ENCODE assay signal across 1 cellular context in the genomic region with DNA sequence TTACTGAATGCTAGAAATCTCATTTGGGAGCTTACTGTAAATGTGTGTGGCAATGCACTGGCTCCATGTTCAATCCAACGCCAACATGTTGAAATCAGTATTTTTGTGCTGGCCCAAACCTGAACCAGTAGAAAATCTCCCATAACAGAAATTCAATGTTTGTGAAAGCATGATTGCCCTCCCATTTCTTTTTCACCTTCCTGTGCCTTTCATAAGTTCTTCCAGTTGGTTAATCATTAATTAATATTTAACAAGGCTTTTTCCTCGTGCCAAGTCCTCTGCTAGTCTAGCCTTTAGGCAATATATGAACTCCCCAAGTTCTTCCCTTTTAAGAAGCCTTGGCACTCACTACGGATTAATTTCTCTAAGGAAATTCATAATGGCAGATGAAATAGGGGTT.
A peak's percentile ranks its signal among the peaks of the same experiment; 100 is the strongest.
TF ChIP-seq lines count a peak whose summit lies in the region.

No MANE protein-coding gene starts in this region.

TF ChIP-seq in HepG2, 621 proteins besides CTCF, POLR2A, EP300 and RAD21:
- TF ChIP-seq, protein P1, sequence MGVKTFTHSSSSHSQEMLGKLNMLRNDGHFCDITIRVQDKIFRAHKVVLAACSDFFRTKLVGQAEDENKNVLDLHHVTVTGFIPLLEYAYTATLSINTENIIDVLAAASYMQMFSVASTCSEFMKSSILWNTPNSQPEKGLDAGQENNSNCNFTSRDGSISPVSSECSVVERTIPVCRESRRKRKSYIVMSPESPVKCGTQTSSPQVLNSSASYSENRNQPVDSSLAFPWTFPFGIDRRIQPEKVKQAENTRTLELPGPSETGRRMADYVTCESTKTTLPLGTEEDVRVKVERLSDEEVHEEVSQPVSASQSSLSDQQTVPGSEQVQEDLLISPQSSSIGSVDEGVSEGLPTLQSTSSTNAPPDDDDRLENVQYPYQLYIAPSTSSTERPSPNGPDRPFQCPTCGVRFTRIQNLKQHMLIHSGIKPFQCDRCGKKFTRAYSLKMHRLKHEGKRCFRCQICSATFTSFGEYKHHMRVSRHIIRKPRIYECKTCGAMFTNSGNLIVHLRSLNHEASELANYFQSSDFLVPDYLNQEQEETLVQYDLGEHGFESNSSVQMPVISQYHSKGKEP (CRISPR knock-in tag; IDR thresholded peaks at IDR 0.05): no peak
- TF ChIP-seq ZNF468 (CRISPR knock-in tag; IDR thresholded peaks at IDR 0.05) (no peak), PPARG (CRISPR knock-in tag; conservative IDR thresholded peaks at IDR 0.05) (no peak), U2AF1 (optimal IDR thresholded peaks at IDR 0.05; ENCODE audit: low read depth, low read length) (no peak), CHCHD3 (CRISPR knock-in tag; IDR thresholded peaks at IDR 0.05) (no peak), ZNF343 (CRISPR knock-in tag; IDR thresholded peaks at IDR 0.05) (no peak), TBX3 (IDR thresholded peaks at IDR 0.05; ENCODE audit: borderline replicate concordance) (no peak), POLR2AphosphoS5 (IDR thresholded peaks at IDR 0.05; ENCODE audit: low read depth, low read length) (0 out of 2 replicates have a peak, but pooled peaks have one; percentile 24), NFKB2 (CRISPR knock-in tag; IDR thresholded peaks at IDR 0.05; ENCODE audit: borderline replicate concordance) (no peak), ZNF746 (CRISPR knock-in tag; IDR thresholded peaks at IDR 0.05) (no peak), ZMYM4 (CRISPR knock-in tag; IDR thresholded peaks at IDR 0.05) (no peak), SP4 (CRISPR knock-in tag; IDR thresholded peaks at IDR 0.05) (no peak), KDM5B (CRISPR knock-in tag; IDR thresholded peaks at IDR 0.05; ENCODE audit: borderline replicate concordance) (no peak), SNAPC2 (CRISPR knock-in tag; IDR thresholded peaks at IDR 0.05) (no peak), CEBPB (IDR thresholded peaks at IDR 0.05; ENCODE audit: borderline replicate concordance, low read depth, low read length) (0 out of 2 replicates have a peak, but pooled peaks have one; percentile 17), ZNF724P (CRISPR knock-in tag; IDR thresholded peaks at IDR 0.05; ENCODE audit: borderline replicate concordance) (no peak), MIXL1 (CRISPR knock-in tag; IDR thresholded peaks at IDR 0.05) (peak; percentile 18; the same call in 1 of the 2 replicates), CEBPG (CRISPR knock-in tag; IDR thresholded peaks at IDR 0.05) (peak; percentile 31; the same call in 1 of the 2 replicates), GATAD2A (CRISPR knock-in tag; IDR thresholded peaks at IDR 0.05) (no peak), GTF2F1 (IDR thresholded peaks at IDR 0.05; ENCODE audit: low read length) (no peak)
- TF ChIP-seq, protein P2, sequence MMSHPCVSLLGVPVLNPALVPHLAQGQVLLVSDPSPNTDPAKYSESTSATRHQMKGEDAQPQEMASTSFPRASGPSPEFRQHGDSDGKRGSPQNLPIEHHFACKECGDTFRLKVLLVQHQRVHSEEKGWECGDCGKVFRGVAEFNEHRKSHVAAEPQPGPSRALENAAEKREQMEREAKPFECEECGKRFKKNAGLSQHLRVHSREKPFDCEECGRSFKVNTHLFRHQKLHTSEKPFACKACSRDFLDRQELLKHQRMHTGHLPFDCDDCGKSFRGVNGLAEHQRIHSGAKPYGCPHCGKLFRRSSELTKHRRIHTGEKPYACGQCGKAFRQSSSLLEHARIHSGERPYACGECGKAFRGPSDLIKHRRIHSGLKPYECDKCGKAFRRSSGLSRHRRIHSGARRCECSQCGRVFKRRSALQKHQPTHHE (CRISPR knock-in tag; IDR thresholded peaks at IDR 0.05; ENCODE audit: borderline replicate concordance): no peak
- TF ChIP-seq, protein P3, sequence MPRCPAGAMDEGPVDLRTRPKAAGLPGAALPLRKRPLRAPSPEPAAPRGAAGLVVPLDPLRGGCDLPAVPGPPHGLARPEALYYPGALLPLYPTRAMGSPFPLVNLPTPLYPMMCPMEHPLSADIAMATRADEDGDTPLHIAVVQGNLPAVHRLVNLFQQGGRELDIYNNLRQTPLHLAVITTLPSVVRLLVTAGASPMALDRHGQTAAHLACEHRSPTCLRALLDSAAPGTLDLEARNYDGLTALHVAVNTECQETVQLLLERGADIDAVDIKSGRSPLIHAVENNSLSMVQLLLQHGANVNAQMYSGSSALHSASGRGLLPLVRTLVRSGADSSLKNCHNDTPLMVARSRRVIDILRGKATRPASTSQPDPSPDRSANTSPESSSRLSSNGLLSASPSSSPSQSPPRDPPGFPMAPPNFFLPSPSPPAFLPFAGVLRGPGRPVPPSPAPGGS (CRISPR knock-in tag; IDR thresholded peaks at IDR 0.05): no peak
- TF ChIP-seq, protein P4, sequence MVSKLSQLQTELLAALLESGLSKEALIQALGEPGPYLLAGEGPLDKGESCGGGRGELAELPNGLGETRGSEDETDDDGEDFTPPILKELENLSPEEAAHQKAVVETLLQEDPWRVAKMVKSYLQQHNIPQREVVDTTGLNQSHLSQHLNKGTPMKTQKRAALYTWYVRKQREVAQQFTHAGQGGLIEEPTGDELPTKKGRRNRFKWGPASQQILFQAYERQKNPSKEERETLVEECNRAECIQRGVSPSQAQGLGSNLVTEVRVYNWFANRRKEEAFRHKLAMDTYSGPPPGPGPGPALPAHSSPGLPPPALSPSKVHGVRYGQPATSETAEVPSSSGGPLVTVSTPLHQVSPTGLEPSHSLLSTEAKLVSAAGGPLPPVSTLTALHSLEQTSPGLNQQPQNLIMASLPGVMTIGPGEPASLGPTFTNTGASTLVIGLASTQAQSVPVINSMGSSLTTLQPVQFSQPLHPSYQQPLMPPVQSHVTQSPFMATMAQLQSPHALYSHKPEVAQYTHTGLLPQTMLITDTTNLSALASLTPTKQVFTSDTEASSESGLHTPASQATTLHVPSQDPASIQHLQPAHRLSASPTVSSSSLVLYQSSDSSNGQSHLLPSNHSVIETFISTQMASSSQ (IDR thresholded peaks at IDR 0.05; ENCODE audit: low read depth): peak; percentile 72
- TF ChIP-seq, protein P4 (CRISPR knock-in tag; IDR thresholded peaks at IDR 0.05; ENCODE audit: borderline replicate concordance): peak; percentile 79; the same call in 1 of the 2 replicates
